In the genomic region with DNA sequence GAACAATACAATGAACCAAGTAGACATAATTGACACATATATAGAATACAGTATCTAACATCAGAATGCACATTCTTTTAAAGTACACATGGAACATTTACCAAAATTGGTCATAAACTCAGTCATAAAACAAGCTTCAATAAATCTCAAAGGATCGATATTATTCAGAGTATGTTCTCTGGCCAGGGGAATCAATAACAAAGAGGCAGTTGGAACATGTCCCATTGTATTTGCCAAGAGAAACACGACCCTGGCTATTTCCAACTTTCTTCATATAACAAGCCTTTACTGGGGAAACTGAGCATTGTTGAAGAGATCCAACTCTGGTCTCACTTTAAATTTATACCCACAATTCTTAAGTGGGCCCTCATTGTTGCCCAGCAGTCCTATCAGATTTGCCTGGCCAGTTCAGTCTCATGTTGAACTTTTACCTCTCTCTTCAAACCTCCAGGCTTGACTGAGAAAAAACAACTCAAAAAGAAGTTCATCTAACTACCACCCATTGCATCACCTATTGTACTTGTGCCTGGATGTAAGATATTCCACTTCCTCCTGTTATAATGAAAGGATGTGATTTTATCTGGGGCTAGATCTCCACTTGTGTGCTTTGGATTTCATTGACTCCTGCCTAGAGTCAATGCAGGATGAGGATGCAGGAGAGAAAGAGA, we compare ENCODE assay signal across 16 cellular contexts.
DNase-seq lines count a peak whose midpoint lies in the region; TF ChIP-seq lines count a peak whose summit lies in the region.
"Had no signal": no experiment of that assay in that cellular context is flagged by ENCODE, and none has a peak within 500 bp of the region (broad histone marks: within the 10 kb centered on the region; RNA-seq: fewer than 3 reads in every experiment).

No MANE protein-coding gene starts in this region.

- dilution Hi-C loops in mammary epithelial cell (cut with HindIII; ENCODE audit: low sequenced_read_pairs), result loop anchor here (5.0 kb wide), 2 partner anchors 38 to 62 kb away; no protein-coding TSS in a partner anchor

- intact Hi-C loops in mammary epithelial cell (cut with micrococcal nuclease) (no loop called here), breast epithelium (cut with DNase I; ENCODE audit: low total_unique reads) (no loop called here), cardiac septum (cut with DNase I) (no loop called here)

- no peak overlapping the region for H2AFZ ChIP-seq in mammary epithelial cell (ENCODE audit: low read depth, low read length)

- CTCF ChIA-PET in mammary epithelial cell (lab: Charles Lee; ENCODE audit: low non-redundant PET), result no interaction called here

- in situ Hi-C loops in mammary epithelial cell (cut with MboI; ENCODE audit: low sequenced_read_pairs in 2 of 2), result no loop called here

- no peaks in the 10 kb centered on the region for H3K79me2 ChIP-seq in mammary epithelial cell (ENCODE audit: insufficient read depth, low read length)

- no peak overlapping the region for H3K4me2 ChIP-seq in mammary epithelial cell (ENCODE audit: insufficient read depth, low read depth, low read length)
- H3K4me2 ChIP-seq: BLaER1 treated with 17β-estradiol and CSF1 and Interleukin-3, amounts not matched to agents 10 nM and 100 nM had no signal

- H3K9ac ChIP-seq in mammary epithelial cell (ENCODE audit: insufficient read depth, low read length), result no peak overlapping the region
- no peak overlapping the region for H3K9ac ChIP-seq in liver (ENCODE audit: low read depth in 1 of 2, low read length in 2 of 2)
- H3K9ac ChIP-seq: BLaER1 treated with 17β-estradiol and CSF1 and Interleukin-3, amounts not matched to agents 10 nM and 100 nM had no signal

- H3K36me3 ChIP-seq in mammary epithelial cell (ENCODE audit: insufficient read depth, low read length) (no peaks in the 10 kb centered on the region), breast epithelium (no peaks in the 10 kb centered on the region), liver (ENCODE audit: control insufficient read depth in 4 of 4, insufficient read depth in 3 of 4, low read depth in 1 of 4, low read length in 3 of 4) (no peaks in the 10 kb centered on the region)
- H3K36me3 ChIP-seq: BLaER1 treated with 17β-estradiol and CSF1 and Interleukin-3, amounts not matched to agents 10 nM and 100 nM had no signal

- BruUV-seq in mammary epithelial cell (replicated peaks; lab: Mats Ljungman, UMichigan), result TSS peak; percentile 65

- TF ChIP-seq RAD21 in liver (IDR thresholded peaks at IDR 0.05), result no peak

- H3K4me3 ChIP-seq in mammary epithelial cell (replicated peaks in 1 of 3; ENCODE audit: insufficient read depth in 1 of 3, low read depth in 2 of 3, low read length in 3 of 3) (no peak overlapping the region), breast epithelium (no peak overlapping the region), fibroblast of pulmonary artery (replicated peaks; ENCODE audit: low read depth, low read length) (no peak overlapping the region), liver (ENCODE audit: low read depth in 1 of 3, low read length in 3 of 3) (no peak overlapping the region)
- H3K4me3 ChIP-seq: BLaER1 treated with 17β-estradiol and CSF1 and Interleukin-3, amounts not matched to agents 10 nM and 100 nM; GM12878 had no signal

- 53% methylated on average over 2 of the region's 2 CpGs for WGBS in mammary epithelial cell (ENCODE audit: low coverage, missing lambda C conversion rate)
- WGBS in liver, result 29% methylated on average over 2 of the region's 2 CpGs

- H3K27me3 ChIP-seq in mammary epithelial cell (ENCODE audit: insufficient read depth, low read length) (no peaks in the 10 kb centered on the region), breast epithelium (no peaks in the 10 kb centered on the region), liver (ENCODE audit: control insufficient read depth in 4 of 4, insufficient read depth in 4 of 4, low read length in 3 of 4) (no peaks in the 10 kb centered on the region)
- H3K27me3 ChIP-seq: BLaER1 treated with 17β-estradiol and CSF1 and Interleukin-3, amounts not matched to agents 10 nM and 100 nM had no signal

- H4K20me1 ChIP-seq in mammary epithelial cell (ENCODE audit: insufficient read depth, low read length), result no peaks in the 10 kb centered on the region
- H4K20me1 ChIP-seq: BLaER1 treated with 17β-estradiol and CSF1 and Interleukin-3, amounts not matched to agents 10 nM and 100 nM had no signal

- no peak overlapping the region for H3K27ac ChIP-seq in mammary epithelial cell (ENCODE audit: insufficient read depth, low read depth, low read length)
- H3K27ac ChIP-seq in breast epithelium, result no peak overlapping the region
- no peak overlapping the region for H3K27ac ChIP-seq in liver (ENCODE audit: low read depth in 1 of 2, low read length in 2 of 2)
- H3K27ac ChIP-seq: 22Rv1; BLaER1 treated with 17β-estradiol and CSF1 and Interleukin-3, amounts not matched to agents 10 nM and 100 nM had no signal

- H3K4me1 ChIP-seq in mammary epithelial cell (ENCODE audit: insufficient read depth, low read length), result no peaks in the 10 kb centered on the region
- no peaks in the 10 kb centered on the region for H3K4me1 ChIP-seq in breast epithelium
- peaks cover 0 to 13% (median 5%) of the 10 kb centered on the region in 4 donors for H3K4me1 ChIP-seq in liver (ENCODE audit: control insufficient read depth in 4 of 4, insufficient read depth in 4 of 4, low read length in 3 of 4)
- H3K4me1 ChIP-seq: BLaER1 treated with 17β-estradiol and CSF1 and Interleukin-3, amounts not matched to agents 10 nM and 100 nM had no signal

- H3K9me3 ChIP-seq in mammary epithelial cell (replicated peaks; ENCODE audit: insufficient read depth, low read length) (no peaks in the 10 kb centered on the region), breast epithelium (no peaks in the 10 kb centered on the region), liver (ENCODE audit: control insufficient read depth in 4 of 4, low read length in 3 of 4) (no peaks in the 10 kb centered on the region)

- TF ChIP-seq CTCF in mammary epithelial cell (conservative IDR thresholded peaks at IDR 0.05 in 1 of 2, IDR thresholded peaks at IDR 0.05 in 1 of 2; ENCODE audit: extremely low read depth in 1 of 2, insufficient read depth in 1 of 2, low read depth in 1 of 2, low read length in 2 of 2) (no peak), breast epithelium (IDR thresholded peaks at IDR 0.05) (no peak), fibroblast of pulmonary artery (IDR thresholded peaks at IDR 0.05; ENCODE audit: low read length, missing control alignments) (no peak), liver (IDR thresholded peaks at IDR 0.05; ENCODE audit: low read depth, low read length, missing input control) (no peak)

- TF ChIP-seq POLR2A in breast epithelium (IDR thresholded peaks at IDR 0.05), result no peak

- no peak for DNase-seq in mammary epithelial cell
- DNase-seq in breast epithelium (ENCODE audit: low spot score in 2 of 2), result no peak
- DNase-seq in fibroblast of pulmonary artery (ENCODE audit: low read depth), result peak; percentile 39
- DNase-seq in renal cortical epithelial cell (ENCODE audit: low read depth), result peak; percentile 7
- DNase-seq in UCSD-AML1 (lab: John Stamatoyannopoulos, UW; ENCODE audit: unreplicated experiment), result no peak
- no peak for DNase-seq in cardiac septum (ENCODE audit: low spot score)
- DNase-seq in DMS53 (lab: John Stamatoyannopoulos, UW), result no peak
- DNase-seq: Calu3; CD8-positive, alpha-beta T cell; DND-41; EL; H9 had no signal

TF ChIP-seq in liver, 16 proteins besides CTCF, POLR2A, EP300 and RAD21 (continues in another document):
- TF ChIP-seq SP1 (IDR thresholded peaks at IDR 0.05) (peak; percentile 40), FOXA1 (IDR thresholded peaks at IDR 0.05) (no peak), HNF4A (conservative IDR thresholded peaks at IDR 0.05) (peak; percentile 49), TAF1 (conservative IDR thresholded peaks at IDR 0.05) (no peak), FOXA2 (IDR thresholded peaks at IDR 0.05) (no peak), GABPA (IDR thresholded peaks at IDR 0.05 in 1 of 2, conservative IDR thresholded peaks at IDR 0.05 in 1 of 2) (no peak), HNF4G (IDR thresholded peaks at IDR 0.05) (no peak), JUND (IDR thresholded peaks at IDR 0.05) (no peak), YY1 (IDR thresholded peaks at IDR 0.05) (no peak), NR2F2 (IDR thresholded peaks at IDR 0.05) (no peak), RXRA (IDR thresholded peaks at IDR 0.05) (peak; percentile 27 to 48), EGR1 (IDR thresholded peaks at IDR 0.05; ENCODE audit: low read depth in 2 of 2) (no peak)
- TF ChIP-seq, protein P1, sequence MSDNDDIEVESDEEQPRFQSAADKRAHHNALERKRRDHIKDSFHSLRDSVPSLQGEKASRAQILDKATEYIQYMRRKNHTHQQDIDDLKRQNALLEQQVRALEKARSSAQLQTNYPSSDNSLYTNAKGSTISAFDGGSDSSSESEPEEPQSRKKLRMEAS (IDR thresholded peaks at IDR 0.05), result peak; percentile 24
- TF ChIP-seq, protein P2, sequence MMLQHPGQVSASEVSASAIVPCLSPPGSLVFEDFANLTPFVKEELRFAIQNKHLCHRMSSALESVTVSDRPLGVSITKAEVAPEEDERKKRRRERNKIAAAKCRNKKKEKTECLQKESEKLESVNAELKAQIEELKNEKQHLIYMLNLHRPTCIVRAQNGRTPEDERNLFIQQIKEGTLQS (IDR thresholded peaks at IDR 0.05), result peak; percentile 67
- TF ChIP-seq, protein P3, sequence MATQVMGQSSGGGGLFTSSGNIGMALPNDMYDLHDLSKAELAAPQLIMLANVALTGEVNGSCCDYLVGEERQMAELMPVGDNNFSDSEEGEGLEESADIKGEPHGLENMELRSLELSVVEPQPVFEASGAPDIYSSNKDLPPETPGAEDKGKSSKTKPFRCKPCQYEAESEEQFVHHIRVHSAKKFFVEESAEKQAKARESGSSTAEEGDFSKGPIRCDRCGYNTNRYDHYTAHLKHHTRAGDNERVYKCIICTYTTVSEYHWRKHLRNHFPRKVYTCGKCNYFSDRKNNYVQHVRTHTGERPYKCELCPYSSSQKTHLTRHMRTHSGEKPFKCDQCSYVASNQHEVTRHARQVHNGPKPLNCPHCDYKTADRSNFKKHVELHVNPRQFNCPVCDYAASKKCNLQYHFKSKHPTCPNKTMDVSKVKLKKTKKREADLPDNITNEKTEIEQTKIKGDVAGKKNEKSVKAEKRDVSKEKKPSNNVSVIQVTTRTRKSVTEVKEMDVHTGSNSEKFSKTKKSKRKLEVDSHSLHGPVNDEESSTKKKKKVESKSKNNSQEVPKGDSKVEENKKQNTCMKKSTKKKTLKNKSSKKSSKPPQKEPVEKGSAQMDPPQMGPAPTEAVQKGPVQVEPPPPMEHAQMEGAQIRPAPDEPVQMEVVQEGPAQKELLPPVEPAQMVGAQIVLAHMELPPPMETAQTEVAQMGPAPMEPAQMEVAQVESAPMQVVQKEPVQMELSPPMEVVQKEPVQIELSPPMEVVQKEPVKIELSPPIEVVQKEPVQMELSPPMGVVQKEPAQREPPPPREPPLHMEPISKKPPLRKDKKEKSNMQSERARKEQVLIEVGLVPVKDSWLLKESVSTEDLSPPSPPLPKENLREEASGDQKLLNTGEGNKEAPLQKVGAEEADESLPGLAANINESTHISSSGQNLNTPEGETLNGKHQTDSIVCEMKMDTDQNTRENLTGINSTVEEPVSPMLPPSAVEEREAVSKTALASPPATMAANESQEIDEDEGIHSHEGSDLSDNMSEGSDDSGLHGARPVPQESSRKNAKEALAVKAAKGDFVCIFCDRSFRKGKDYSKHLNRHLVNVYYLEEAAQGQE (IDR thresholded peaks at IDR 0.05), result no peak

Comparison
In these comparisons a context has a peak if more than half of its experiments do, and no peak if none do; other contexts are left out.
1. DNase-seq: peak in fibroblast of pulmonary artery (single experiment) and renal cortical epithelial cell (single experiment); none in mammary epithelial cell (single experiment), breast epithelium (0 of 2), UCSD-AML1 (single experiment), cardiac septum (single experiment) and DMS53 (single experiment).